ENCODE assay signal across 18 cellular contexts in the genomic region with DNA sequence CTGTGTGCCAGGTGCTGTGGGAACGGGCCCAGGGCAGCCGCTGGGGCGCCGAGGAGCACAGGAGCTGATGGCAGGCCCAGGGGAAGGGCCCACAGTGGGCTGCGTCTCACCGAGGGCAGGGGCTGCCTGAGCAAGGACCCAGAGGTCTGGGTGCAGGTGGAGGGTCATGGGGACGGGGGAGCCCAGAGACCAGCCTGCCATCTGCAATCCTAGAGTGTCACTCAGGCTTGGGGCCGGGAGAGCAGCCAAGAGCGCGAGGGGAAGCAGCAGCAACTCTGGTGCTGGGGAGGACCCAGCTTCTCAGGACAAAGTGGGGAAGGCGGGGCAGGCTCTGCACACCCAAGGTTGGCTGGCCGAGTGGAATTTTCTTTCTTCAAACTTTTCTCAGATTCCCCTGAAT.
DNase-seq lines count a peak whose midpoint lies in the region; ATAC-seq and TF ChIP-seq lines count a peak whose summit lies in the region.
"Had no signal": no experiment of that assay in that cellular context is flagged by ENCODE, and none has a peak within 500 bp of the region (broad histone marks: within the 10 kb centered on the region; RNA-seq: fewer than 3 reads in every experiment).

No MANE protein-coding gene starts in this region.

- no peak overlapping the region for H2AFZ ChIP-seq in PC-3 (ENCODE audit: low read length)

- H3K79me2 ChIP-seq in PC-3 (ENCODE audit: low read length), result no peaks in the 10 kb centered on the region

- H3K9me3 ChIP-seq in tibial nerve, result peaks cover 0 to 7% (median 0%) of the 10 kb centered on the region in 4 donors
- H3K9me3 ChIP-seq in PC-3 (ENCODE audit: low read length), result no peaks in the 10 kb centered on the region
- no peaks in the 10 kb centered on the region for H3K9me3 ChIP-seq in prostate gland

- H3K4me1 ChIP-seq in tibial nerve (peaks cover 0 to 42% (median 24%) of the 10 kb centered on the region in 4 donors), PC-3 (ENCODE audit: insufficient read depth, low read length) (no peaks in the 10 kb centered on the region), prostate gland (replicated peaks) (no peaks in the 10 kb centered on the region)
- H3K4me1 ChIP-seq: right atrium auricular region had no signal

- WGBS in tibial nerve, 2 donors, result 68 to 73% methylated on average over 12 of the region's 12 CpGs
- 78% methylated on average over 12 of the region's 12 CpGs for WGBS in prostate gland

- intact Hi-C loops in PC-3 (cut with micrococcal nuclease), result no loop called here
- intact Hi-C loops in prostate gland (cut with DNase I), result no loop called here

- H3K36me3 Mint-ChIP-seq in glutamatergic neuron (ENCODE audit: unreplicated experiment), result peaks cover 5% of the 10 kb centered on the region
- H3K36me3 Mint-ChIP-seq in osteocyte (ENCODE audit: unreplicated experiment), result peaks cover 8% of the 10 kb centered on the region

- no peak overlapping the region for H3K27ac Mint-ChIP-seq in glutamatergic neuron (ENCODE audit: unreplicated experiment)
- H3K27ac Mint-ChIP-seq in osteocyte (ENCODE audit: unreplicated experiment), result no peak overlapping the region
- H3K27ac Mint-ChIP-seq: activated CD8-positive, alpha-beta T cell treated with anti-CD3 and anti-CD28 coated beads for 36 hours had no signal

- no peaks in the 10 kb centered on the region for H3F3A ChIP-seq in PC-3 (ENCODE audit: low read length, unreplicated experiment)

- no peak for TF ChIP-seq POLR2A in tibial nerve (IDR thresholded peaks at IDR 0.05)
- no peak for TF ChIP-seq POLR2A in prostate gland (IDR thresholded peaks at IDR 0.05)

- DNase-seq in glutamatergic neuron (peak; percentile 12), osteocyte (ENCODE audit: extremely low spot score, unreplicated experiment) (peak; percentile 80), tibial nerve (ENCODE audit: low spot score in 2 of 2) (no peak), PC-3 (no peak), prostate gland (ENCODE audit: low spot score) (no peak), GM13977 (ENCODE audit: low spot score) (no peak), AG08396 (ENCODE audit: low spot score) (no peak)
- DNase-seq: activated CD8-positive, alpha-beta T cell treated with anti-CD3 and anti-CD28 coated beads for 36 hours; KBM-7; NCI-H1048; NCI-H2171 treated with DMSO at 0.1 percent for 48 hours; RPMI8226; stimulated activated CD4-positive, alpha-beta T cell treated with anti-CD3 and anti-CD28 coated beads, Interleukin-1b, Interleukin-23, amount 100 ng/mL, for 48 hours had no signal

- H3K4me1 Mint-ChIP-seq in glutamatergic neuron (ENCODE audit: low read depth, unreplicated experiment) (peaks cover 34% of the 10 kb centered on the region), osteocyte (ENCODE audit: unreplicated experiment) (peaks cover 3% of the 10 kb centered on the region)

- peaks cover 6% of the 10 kb centered on the region for H3K9me3 Mint-ChIP-seq in glutamatergic neuron (ENCODE audit: unreplicated experiment)
- H3K9me3 Mint-ChIP-seq in osteocyte (ENCODE audit: unreplicated experiment), result no peaks in the 10 kb centered on the region
- H3K9me3 Mint-ChIP-seq: activated CD8-positive, alpha-beta T cell treated with anti-CD3 and anti-CD28 coated beads for 36 hours had no signal

- no peaks in the 10 kb centered on the region for H3K9me2 ChIP-seq in PC-3 (replicated peaks; ENCODE audit: low read length)

- H3K9ac ChIP-seq in PC-3 (ENCODE audit: low read length), result no peak overlapping the region

- H4K20me1 ChIP-seq in PC-3 (ENCODE audit: low read length), result no peaks in the 10 kb centered on the region

- TF ChIP-seq CTCF in glutamatergic neuron (IDR thresholded peaks at IDR 0.05; ENCODE audit: partially characterized antibody, unreplicated experiment) (no peak), osteocyte (IDR thresholded peaks at IDR 0.05) (no peak), tibial nerve (IDR thresholded peaks at IDR 0.05) (no peak), PC-3 (conservative IDR thresholded peaks at IDR 0.05; ENCODE audit: low read depth, low read length) (no peak), prostate gland (IDR thresholded peaks at IDR 0.05) (no peak), GM13977 (IDR thresholded peaks at IDR 0.05; ENCODE audit: extremely low read depth, insufficient read depth, missing control alignments) (no peak)

- no peak overlapping the region for H3K4me2 ChIP-seq in PC-3 (ENCODE audit: low read length)

- in situ Hi-C loops in GM13977 (cut with MboI; ENCODE audit: low pct_unique_long_range_greater_than_20kb, low sequenced_read_pairs, unreplicated experiment), result no loop called here

- H3K27me3 ChIP-seq in tibial nerve, result no peaks in the 10 kb centered on the region
- H3K27me3 ChIP-seq in PC-3 (ENCODE audit: low read length), result no peaks in the 10 kb centered on the region
- no peaks in the 10 kb centered on the region for H3K27me3 ChIP-seq in prostate gland (replicated peaks; ENCODE audit: insufficient read depth)
- H3K27me3 ChIP-seq: right atrium auricular region had no signal

- no TSS peak for BruUV-seq in PC-3 (replicated peaks; lab: Mats Ljungman, UMichigan)

- H3K36me3 ChIP-seq in tibial nerve (peaks cover 5 to 27% (median 7%) of the 10 kb centered on the region in 3 donors), PC-3 (ENCODE audit: low read depth, low read length) (peaks cover 10% of the 10 kb centered on the region), prostate gland (peaks cover 0 to 3% of the 10 kb centered on the region in 2 donors)

- H3K27ac ChIP-seq in angular gyrus (ENCODE audit: low read depth, low read length) (peak overlapping the region; percentile 87), tibial nerve (peak overlapping the region in 3 of 4 donors; percentile 51 to 94 (median 77)), PC-3 (ENCODE audit: low read length) (no peak overlapping the region), prostate gland (no peak overlapping the region)
- H3K27ac ChIP-seq: C4-2B, HL-60, right atrium auricular region had no signal

- no peak for TF ChIP-seq EP300 in tibial nerve (IDR thresholded peaks at IDR 0.05)

- CTCF ChIA-PET in PC-3 (lab: Charles Lee), result no interaction called here

- H3K4me3 ChIP-seq in tibial nerve (no peak overlapping the region), PC-3 (ENCODE audit: low read length) (no peak overlapping the region), prostate gland (no peak overlapping the region)
- H3K4me3 ChIP-seq: right atrium auricular region had no signal

- ATAC-seq in PC-3, result no peak
- ATAC-seq: activated CD8-positive, alpha-beta T cell treated with anti-CD3 and anti-CD28 coated beads for 36 hours; left colon had no signal

- H3K27me3 Mint-ChIP-seq in glutamatergic neuron (ENCODE audit: unreplicated experiment) (peaks cover 11% of the 10 kb centered on the region), osteocyte (ENCODE audit: unreplicated experiment) (no peaks in the 10 kb centered on the region)
- H3K27me3 Mint-ChIP-seq: activated CD8-positive, alpha-beta T cell treated with anti-CD3 and anti-CD28 coated beads for 36 hours had no signal

- POLR2A ChIA-PET in PC-3 (lab: Charles Lee; ENCODE audit: unreplicated experiment), result no interaction called here

- H3K4me3 Mint-ChIP-seq in glutamatergic neuron (ENCODE audit: unreplicated experiment) (no peak overlapping the region), osteocyte (ENCODE audit: unreplicated experiment) (no peak overlapping the region)
- H3K4me3 Mint-ChIP-seq: activated CD8-positive, alpha-beta T cell treated with anti-CD3 and anti-CD28 coated beads for 36 hours had no signal

Comparison
In these comparisons a context has a peak if more than half of its experiments do, and no peak if none do; other contexts are left out.
1. H3K27ac ChIP-seq: peak in angular gyrus (single experiment) and tibial nerve (3 of 4); none in PC-3 (single experiment) and prostate gland (0 of 2).
2. DNase-seq: peak in glutamatergic neuron (single experiment) and osteocyte (single experiment); none in tibial nerve (0 of 2), PC-3 (single experiment), prostate gland (single experiment), GM13977 (single experiment) and AG08396 (single experiment).